9 cellular contexts compared by ENCODE assay signal in genomic region chr6:137497722-137498463, GRCh38. TPM values are rescaled to one million over a fixed set of nuclear protein-coding genes. Genes with fewer than 3 reads are reported as not detected.
DNase-seq lines count a peak whose midpoint lies in the region; ATAC-seq, FAIRE-seq and TF ChIP-seq lines count a peak whose summit lies in the region.
"Had no signal": no experiment of that assay in that cellular context is flagged by ENCODE, and none has a peak within 500 bp of the region (broad histone marks: within the 10 kb centered on the region; RNA-seq: fewer than 3 reads in every experiment).

No MANE protein-coding gene starts in this region.

- H3K27me3 ChIP-seq in WERI-Rb-1 (ENCODE audit: insufficient read depth, low read depth, severe bottlenecking) (peaks cover 72% of the 10 kb centered on the region), gastroesophageal sphincter (peaks cover 84% of the 10 kb centered on the region), trophoblast cell (ENCODE audit: insufficient read depth, low read length) (peaks cover 57% of the 10 kb centered on the region)

- H2BK12ac ChIP-seq in trophoblast cell (ENCODE audit: low read length): no peak overlapping the region

- no peak overlapping the region for H3K27ac ChIP-seq in HEK293 (ENCODE audit: extremely low read depth, low read depth, low read length)
- H3K27ac ChIP-seq in WERI-Rb-1: no peak overlapping the region
- no peak overlapping the region for H3K27ac ChIP-seq in gastroesophageal sphincter
- no peak overlapping the region for H3K27ac ChIP-seq in trophoblast cell (ENCODE audit: low read depth, low read length)
- H3K27ac ChIP-seq: PC-9 had no signal

- H3K18ac ChIP-seq in trophoblast cell (ENCODE audit: low read length): no peak overlapping the region

- H2AK5ac ChIP-seq in trophoblast cell (ENCODE audit: low read length): no peak overlapping the region

- no peak overlapping the region for H4K91ac ChIP-seq in trophoblast cell (ENCODE audit: low read depth, low read length)

- no peaks in the 10 kb centered on the region for H3K79me2 ChIP-seq in trophoblast cell (ENCODE audit: control insufficient read depth, insufficient read depth, low read length, poor library complexity)

- no peak overlapping the region for H3K14ac ChIP-seq in trophoblast cell (ENCODE audit: low read length)

- no peak overlapping the region for H2AFZ ChIP-seq in trophoblast cell (ENCODE audit: insufficient read depth, low read length, poor library complexity)
- H2AFZ ChIP-seq: PC-9 had no signal

- peak; percentile 32 for ATAC-seq in gastroesophageal sphincter
- no peak for ATAC-seq in HG03139 (IDR thresholded peaks at IDR 0.05; ENCODE audit: unreplicated experiment)
- no peak for ATAC-seq in GM18498 (IDR thresholded peaks at IDR 0.05; ENCODE audit: unreplicated experiment)

- CTCF ChIA-PET in HEK293 (lab: Yijun Ruan, JAX): no interaction called here

- H3K4me3 ChIP-seq in HEK293 (ENCODE audit: low read depth, low read length) (peak overlapping the region; percentile 47), WERI-Rb-1 (ENCODE audit: low read depth, low read length) (peak overlapping the region; percentile 41), gastroesophageal sphincter (peak overlapping the region in 1 of 2 donors; percentile 38), trophoblast cell (ENCODE audit: low read depth, low read length) (peak overlapping the region; percentile 50)
- H3K4me3 ChIP-seq: PC-9 had no signal

- TF ChIP-seq EP300 in gastroesophageal sphincter (IDR thresholded peaks at IDR 0.05): no peak

- no peak overlapping the region for H2BK120ac ChIP-seq in trophoblast cell (ENCODE audit: insufficient read depth, low read length, poor library complexity)

- no peak overlapping the region for H4K8ac ChIP-seq in trophoblast cell (ENCODE audit: low read depth, low read length)

- no peaks in the 10 kb centered on the region for H3K4me1 ChIP-seq in HEK293 (ENCODE audit: control insufficient read depth, insufficient read depth, low read length)
- peaks cover 0 to 54% (median 24%) of the 10 kb centered on the region in 3 donors for H3K4me1 ChIP-seq in gastroesophageal sphincter
- peaks cover 15 to 22% of the 10 kb centered on the region in 2 experiments for H3K4me1 ChIP-seq in trophoblast cell (ENCODE audit: control insufficient read depth in 1 of 2, insufficient read depth in 2 of 2, low read length in 2 of 2)

- TF ChIP-seq CTCF in HEK293 (tag by site-specific recombination; IDR thresholded peaks at IDR 0.05): no peak
- TF ChIP-seq CTCF in WERI-Rb-1 (IDR thresholded peaks at IDR 0.05; ENCODE audit: low read depth, low read length): no peak
- no peak for TF ChIP-seq CTCF in gastroesophageal sphincter (IDR thresholded peaks at IDR 0.05)

- no peak for FAIRE-seq in GM12892 (lab: Jason Lieb, UNC)
- FAIRE-seq: GM18507 had no signal

- H3K9me3 ChIP-seq in HEK293 (ENCODE audit: control insufficient read depth, insufficient read depth, low read depth, low read length) (no peaks in the 10 kb centered on the region), WERI-Rb-1 (ENCODE audit: severe bottlenecking) (no peaks in the 10 kb centered on the region), gastroesophageal sphincter (peaks cover 0 to 5% (median 0%) of the 10 kb centered on the region in 3 donors), trophoblast cell (ENCODE audit: insufficient read depth, low read depth, low read length) (peaks cover 12% of the 10 kb centered on the region)

- H3K4me2 ChIP-seq in trophoblast cell (ENCODE audit: low read length): peak overlapping the region; percentile 59
- H3K4me2 ChIP-seq: PC-9 had no signal

- no peak overlapping the region for H3K23ac ChIP-seq in trophoblast cell (ENCODE audit: low read length)

- 7 to 41% methylated on average over 3 to 7 of the region's 60 CpGs for WGBS in gastroesophageal sphincter (ENCODE audit: low coverage in 1 of 2), 2 donors
- no CpG with 5 or more reads among the region's 60 CpGs for WGBS in trophoblast cell (ENCODE audit: extremely low coverage, insufficient coverage, insufficient read length)

- POLR2A ChIA-PET in HEK293 (lab: Yijun Ruan, JAX): no interaction called here

- TF ChIP-seq POLR2A in gastroesophageal sphincter (IDR thresholded peaks at IDR 0.05) (no peak), GM12892 (IDR thresholded peaks at IDR 0.05; ENCODE audit: low read depth, low read length) (no peak)

- no peak overlapping the region for H4K12ac ChIP-seq in trophoblast cell (ENCODE audit: low read depth, low read length)

- no peak overlapping the region for H2BK5ac ChIP-seq in trophoblast cell (ENCODE audit: low read depth, low read length, poor library complexity)

- H3K36me3 ChIP-seq in HEK293 (ENCODE audit: control insufficient read depth in 2 of 2, insufficient read depth in 1 of 2, low read length in 2 of 2) (no peaks in the 10 kb centered on the region), WERI-Rb-1 (no peaks in the 10 kb centered on the region), gastroesophageal sphincter (no peaks in the 10 kb centered on the region), trophoblast cell (ENCODE audit: control insufficient read depth in 1 of 2, insufficient read depth in 2 of 2, low read length in 2 of 2) (no peaks in the 10 kb centered on the region)

- no peak overlapping the region for H3K9ac ChIP-seq in trophoblast cell (ENCODE audit: low read length)

- DNase-seq in WERI-Rb-1 (no peak), trophoblast cell (peak in 1 of 2 donors; percentile 6), GM12892 (ENCODE audit: insufficient read length) (no peak)
- DNase-seq: PC-9 had no signal

- no peak overlapping the region for H3K4ac ChIP-seq in trophoblast cell (ENCODE audit: low read depth, low read length)

- no peaks in the 10 kb centered on the region for H3K79me1 ChIP-seq in trophoblast cell (ENCODE audit: low read length)

TF ChIP-seq in HEK293, 187 proteins besides CTCF, POLR2A, EP300 and RAD21 (continues in another document):
- TF ChIP-seq ZNF132 (tag by site-specific recombination; IDR thresholded peaks at IDR 0.05; ENCODE audit: borderline replicate concordance) (no peak), ZNF747 (tag by site-specific recombination; IDR thresholded peaks at IDR 0.05) (no peak), PBX3 (CRISPR knock-in tag; IDR thresholded peaks at IDR 0.05) (peak; percentile 86), ZNF623 (tag by site-specific recombination; IDR thresholded peaks at IDR 0.05) (no peak), ZNF660 (tag by site-specific recombination; IDR thresholded peaks at IDR 0.05) (no peak), INSM2 (tag by site-specific recombination; IDR thresholded peaks at IDR 0.05) (no peak), ZBTB21 (tag by site-specific recombination; IDR thresholded peaks at IDR 0.05) (no peak), SP3 (tag by site-specific recombination; IDR thresholded peaks at IDR 0.05) (peak; percentile 39; the same call in 1 of the 2 replicates), BCL11A (tag by site-specific recombination; IDR thresholded peaks at IDR 0.05; ENCODE audit: low read depth) (no peak), ZFP69B (tag by site-specific recombination; IDR thresholded peaks at IDR 0.05) (no peak), ZNF513 (tag by site-specific recombination; IDR thresholded peaks at IDR 0.05) (no peak), ZNF561 (tag by site-specific recombination; IDR thresholded peaks at IDR 0.05; ENCODE audit: borderline replicate concordance) (no peak), ZNF423 (tag by site-specific recombination; IDR thresholded peaks at IDR 0.05) (no peak)

RNA-seq across cellular contexts. Expression of gene OLIG3, which starts 3.7 kb away (rescaled TPM):
- under 1 TPM in 1 of 4 donors, not detected in 3; 0.23 TPM for total RNA-seq in gastroesophageal sphincter
- polyA plus RNA-seq in trophoblast cell (2013): 0.03 TPM in 1 of 2 replicates, not detected in the other
- not detected for polyA plus RNA-seq in GM12892 (2012; ENCODE audit: missing spikeins)
- total RNA-seq: PC-9 had no signal
